In genomic region chr3:32340639-32341365, GRCh38 we compare ENCODE assay signal across 11 cellular contexts. TPM values are rescaled to one million over a fixed set of nuclear protein-coding genes. Genes with fewer than 3 reads are reported as not detected.
DNase-seq lines count a peak whose midpoint lies in the region; ATAC-seq and TF ChIP-seq lines count a peak whose summit lies in the region.
"Had no signal": no experiment of that assay in that cellular context is flagged by ENCODE, and none has a peak within 500 bp of the region (broad histone marks: within the 10 kb centered on the region; RNA-seq: fewer than 3 reads in every experiment).

No MANE protein-coding gene starts in this region.

- 75 to 82% methylated on average over 7 of the region's 7 CpGs for WGBS in thyroid gland, 2 donors

- peak; percentile 49; the same call in 1 of the 2 replicates for TF ChIP-seq CTCF in PC-3 (conservative IDR thresholded peaks at IDR 0.05; ENCODE audit: low read depth, low read length)
- TF ChIP-seq CTCF in fibroblast of the aortic adventitia (IDR thresholded peaks at IDR 0.05; ENCODE audit: insufficient read depth, low read length): peak; percentile 9
- TF ChIP-seq CTCF in thyroid gland (IDR thresholded peaks at IDR 0.05): no peak

- POLR2A ChIA-PET in PC-3 (lab: Charles Lee; ENCODE audit: unreplicated experiment): no interaction called here

- H3K27ac ChIP-seq in PC-3 (ENCODE audit: low read length) (no peak overlapping the region), thyroid gland (peak overlapping the region in 1 of 3 donors; percentile 28)
- H3K27ac ChIP-seq: ascending aorta, KMS-11 had no signal

- H3F3A ChIP-seq in PC-3 (ENCODE audit: low read length, unreplicated experiment): no peaks in the 10 kb centered on the region

- BruUV-seq in PC-3 (replicated peaks; lab: Mats Ljungman, UMichigan): no TSS peak

- H3K4me1 ChIP-seq in PC-3 (ENCODE audit: insufficient read depth, low read length) (no peaks in the 10 kb centered on the region), thyroid gland (peaks cover 0 to 11% of the 10 kb centered on the region in 2 donors)
- H3K4me1 ChIP-seq: ascending aorta had no signal

- no peak overlapping the region for H2AFZ ChIP-seq in PC-3 (ENCODE audit: low read length)

- H4K20me1 ChIP-seq in PC-3 (ENCODE audit: low read length): no peaks in the 10 kb centered on the region

- no peak overlapping the region for H3K4me2 ChIP-seq in PC-3 (ENCODE audit: low read length)
- H3K4me2 ChIP-seq: KMS-11 had no signal

- no peak overlapping the region for H3K4me3 ChIP-seq in PC-3 (ENCODE audit: low read length)
- H3K4me3 ChIP-seq in fibroblast of the aortic adventitia (ENCODE audit: low read depth, low read length): no peak overlapping the region
- no peak overlapping the region for H3K4me3 ChIP-seq in thyroid gland (replicated peaks in 1 of 3)
- H3K4me3 ChIP-seq: ascending aorta had no signal

- intact Hi-C loops in PC-3 (cut with micrococcal nuclease): loop anchor here (1.0 to 5.0 kb wide), 3 partner anchors 44 to 164 kb away; no protein-coding TSS in a partner anchor
- intact Hi-C loops in thyroid gland (cut with DNase I): no loop called here

- H3K27me3 ChIP-seq in PC-3 (ENCODE audit: low read length): no peaks in the 10 kb centered on the region
- no peaks in the 10 kb centered on the region for H3K27me3 ChIP-seq in thyroid gland
- H3K27me3 ChIP-seq: ascending aorta had no signal

- no peaks in the 10 kb centered on the region for H3K9me2 ChIP-seq in PC-3 (replicated peaks; ENCODE audit: low read length)

- CTCF ChIA-PET in PC-3 (lab: Charles Lee): no interaction called here

- no peak overlapping the region for H3K9ac ChIP-seq in PC-3 (ENCODE audit: low read length)
- H3K9ac ChIP-seq: KMS-11 had no signal

- H3K36me3 ChIP-seq in PC-3 (ENCODE audit: low read depth, low read length) (no peaks in the 10 kb centered on the region), thyroid gland (no peaks in the 10 kb centered on the region)
- H3K36me3 ChIP-seq: ascending aorta had no signal

- TF ChIP-seq POLR2A in thyroid gland (IDR thresholded peaks at IDR 0.05): no peak

- no peaks in the 10 kb centered on the region for H3K79me2 ChIP-seq in PC-3 (ENCODE audit: low read length)

- DNase-seq in NOMO-1 treated with DMSO at 0.1 percent for 48 hours (lab: John Stamatoyannopoulos, UW; ENCODE audit: unreplicated experiment) (peak; percentile 8), NOMO-1 (lab: John Stamatoyannopoulos, UW; ENCODE audit: unreplicated experiment in 2 of 2) (no peak), PC-3 (peak; percentile 34), fibroblast of the aortic adventitia (ENCODE audit: low read depth) (no peak), thyroid gland (peak; percentile 33 to 50), ACHN (no peak), NCI-H1436 treated with DMSO at 0.1 percent for 48 hours (lab: John Stamatoyannopoulos, UW) (no peak)
- DNase-seq in stimulated activated CD4-positive, alpha-beta T cell treated with anti-CD3 and anti-CD28 coated beads, Interleukin-4, amount 100 ng/mL, for 24 hours: no peak
- DNase-seq: effector CD4-positive, alpha-beta T cell had no signal

- ATAC-seq in PC-3: peak; percentile 62

- in situ Hi-C loops in ACHN (cut with HindIII; ENCODE audit: low pct_ligation_motif_present, low pct_unique_long_range_greater_than_20kb, low sequenced_read_pairs): no loop called here

- no peaks in the 10 kb centered on the region for H3K9me3 ChIP-seq in PC-3 (ENCODE audit: low read length)
- H3K9me3 ChIP-seq in thyroid gland: no peaks in the 10 kb centered on the region
- H3K9me3 ChIP-seq: ascending aorta had no signal

RNA-seq across cellular contexts. Expression of gene CMTM7, which starts 50.9 kb away (rescaled TPM):
- total RNA-seq in PC-3 (2014; rRNA removed): 37.1 and 71.0 TPM in 2 replicates
- 4.2 and 10.1 TPM in 2 replicates for total RNA-seq in fibroblast of the aortic adventitia (ENCODE audit: low replicate concordance)
- total RNA-seq in thyroid gland: 10 to 100 TPM; 14.8 to 24.7 (median 22.0) TPM

Comparison
In these comparisons a context has a peak if more than half of its experiments do, and no peak if none do; other contexts are left out.
1. DNase-seq: peak in NOMO-1 treated with DMSO at 0.1 percent for 48 hours (single experiment), PC-3 (single experiment) and thyroid gland (2 of 2); none in NOMO-1 (0 of 2), fibroblast of the aortic adventitia (single experiment), stimulated activated CD4-positive, alpha-beta T cell treated with anti-CD3 and anti-CD28 coated beads, Interleukin-4, amount 100 ng/mL, for 24 hours (single experiment), ACHN (single experiment) and NCI-H1436 treated with DMSO at 0.1 percent for 48 hours (single experiment).
2. CTCF ChIP-seq: peak in PC-3 (single experiment) and fibroblast of the aortic adventitia (single experiment); none in thyroid gland (0 of 6).